ENCODE assay signal across 1 cellular context in genomic region chr3:51982838-51983577, GRCh38.
TF ChIP-seq lines count a peak whose summit lies in the region.

Gene ACY1 (plus strand): TSS chr3:51983535. CDS start chr3:51984065, 530 bp downstream.

TF ChIP-seq in HepG2, 621 proteins besides CTCF, POLR2A, EP300 and RAD21 (continued from another document and continues in another):
- no peak; the same call in 1 of the 2 replicates for TF ChIP-seq ZMAT5 (CRISPR knock-in tag; IDR thresholded peaks at IDR 0.05; ENCODE audit: borderline replicate concordance, low read depth)
- peak; percentile 57 for TF ChIP-seq KMT2B (CRISPR knock-in tag; IDR thresholded peaks at IDR 0.05)
- peak; percentile 36 for TF ChIP-seq MED8 (CRISPR knock-in tag; IDR thresholded peaks at IDR 0.05; ENCODE audit: insufficient replicate concordance)
- 0 out of 2 replicates have a peak, but pooled peaks have one; percentile 48 for TF ChIP-seq POLR2AphosphoS2 (IDR thresholded peaks at IDR 0.05; ENCODE audit: low read depth, low read length)
- TF ChIP-seq SMARCE1 (IDR thresholded peaks at IDR 0.05; ENCODE audit: borderline replicate concordance), result no peak
- 0 out of 2 replicates have a peak, but pooled peaks have one; percentile 45 for TF ChIP-seq HMGXB3 (CRISPR knock-in tag; IDR thresholded peaks at IDR 0.05; ENCODE audit: borderline replicate concordance)
- peak; percentile 90 for TF ChIP-seq SKIL (CRISPR knock-in tag; IDR thresholded peaks at IDR 0.05; ENCODE audit: borderline replicate concordance)
- TF ChIP-seq NFE2L2 (IDR thresholded peaks at IDR 0.05; ENCODE audit: low read length), result no peak
- TF ChIP-seq ZIK1 (CRISPR knock-in tag; IDR thresholded peaks at IDR 0.05; ENCODE audit: borderline replicate concordance, low read depth), result peak; percentile 90; the same call in 1 of the 2 replicates
- peak; percentile 75; the same call in 1 of the 2 replicates for TF ChIP-seq ZMYM2 (CRISPR knock-in tag; IDR thresholded peaks at IDR 0.05)
- no peak for TF ChIP-seq PAWR (CRISPR knock-in tag; IDR thresholded peaks at IDR 0.05; ENCODE audit: borderline replicate concordance)
- no peak for TF ChIP-seq ZNF446 (CRISPR knock-in tag; IDR thresholded peaks at IDR 0.05)
- TF ChIP-seq ZFY (CRISPR knock-in tag; IDR thresholded peaks at IDR 0.05), result peak; percentile 89
- peak; percentile 87; the same call in 1 of the 2 replicates for TF ChIP-seq ZNF138 (CRISPR knock-in tag; IDR thresholded peaks at IDR 0.05; ENCODE audit: low read depth)
- peak; percentile 95 for TF ChIP-seq ZNF747 (CRISPR knock-in tag; IDR thresholded peaks at IDR 0.05; ENCODE audit: borderline replicate concordance)
- peak; percentile 39 for TF ChIP-seq ZBTB26 (CRISPR knock-in tag; IDR thresholded peaks at IDR 0.05; ENCODE audit: borderline replicate concordance)
- no peak for TF ChIP-seq ATM (IDR thresholded peaks at IDR 0.05; ENCODE audit: borderline replicate concordance)
- TF ChIP-seq SNAPC2 (CRISPR knock-in tag; IDR thresholded peaks at IDR 0.05), result no peak; the same call in none of the 2 replicates
- 0 out of 2 replicates have a peak, but pooled peaks have one; percentile 1 for TF ChIP-seq MYNN (CRISPR knock-in tag; IDR thresholded peaks at IDR 0.05; ENCODE audit: low read depth)
- peak; percentile 98 for TF ChIP-seq KLF13 (CRISPR knock-in tag; IDR thresholded peaks at IDR 0.05)
- TF ChIP-seq ZBTB10 (CRISPR knock-in tag; IDR thresholded peaks at IDR 0.05; ENCODE audit: borderline replicate concordance), result peak; percentile 44; the same call in 1 of the 2 replicates
- TF ChIP-seq AKAP8 (CRISPR knock-in tag; IDR thresholded peaks at IDR 0.05), result no peak; the same call in 1 of the 2 replicates
- peak; percentile 78; the same call in 1 of the 2 replicates for TF ChIP-seq ZNF816 (CRISPR knock-in tag; IDR thresholded peaks at IDR 0.05; ENCODE audit: borderline replicate concordance)
- TF ChIP-seq ZNF354B (CRISPR knock-in tag; IDR thresholded peaks at IDR 0.05), result no peak
- peak; percentile 85 for TF ChIP-seq ZNF574 (CRISPR knock-in tag; IDR thresholded peaks at IDR 0.05)
- TF ChIP-seq ZNF337 (CRISPR knock-in tag; IDR thresholded peaks at IDR 0.05; ENCODE audit: borderline replicate concordance, low read depth), result no peak; the same call in 1 of the 2 replicates
- no peak for TF ChIP-seq RFX5 (IDR thresholded peaks at IDR 0.05; ENCODE audit: low read depth, low read length)
- TF ChIP-seq ZNF672 (CRISPR knock-in tag; IDR thresholded peaks at IDR 0.05), result no peak
- no peak for TF ChIP-seq FUBP1 (CRISPR knock-in tag; IDR thresholded peaks at IDR 0.05; ENCODE audit: borderline replicate concordance)
- no peak; the same call in 1 of the 2 replicates for TF ChIP-seq ONECUT2 (CRISPR knock-in tag; IDR thresholded peaks at IDR 0.05)
- TF ChIP-seq NR2F6 (IDR thresholded peaks at IDR 0.05), result peak; percentile 78
- TF ChIP-seq NR2F6 (CRISPR knock-in tag; IDR thresholded peaks at IDR 0.05), result peak; percentile 97
- no peak for TF ChIP-seq JDP2 (CRISPR knock-in tag; IDR thresholded peaks at IDR 0.05; ENCODE audit: borderline replicate concordance)
- TF ChIP-seq GLI4 (CRISPR knock-in tag; IDR thresholded peaks at IDR 0.05; ENCODE audit: borderline replicate concordance), result peak; percentile 59; the same call in 1 of the 2 replicates
- TF ChIP-seq MNT (IDR thresholded peaks at IDR 0.05), result peak; percentile 88
- TF ChIP-seq TCF7L2 (IDR thresholded peaks at IDR 0.05; ENCODE audit: low read depth, low read length), result no peak
- TF ChIP-seq ZNF124 (CRISPR knock-in tag; IDR thresholded peaks at IDR 0.05), result peak; percentile 81
- no peak for TF ChIP-seq ZKSCAN5 (CRISPR knock-in tag; IDR thresholded peaks at IDR 0.05)
- peak; percentile 96 for TF ChIP-seq GTF3A (CRISPR knock-in tag; conservative IDR thresholded peaks at IDR 0.05)
- peak; percentile 82 for TF ChIP-seq ATF7-NPFF (CRISPR knock-in tag; IDR thresholded peaks at IDR 0.05; ENCODE audit: low read depth)
- TF ChIP-seq GFI1 (CRISPR knock-in tag; IDR thresholded peaks at IDR 0.05; ENCODE audit: borderline replicate concordance), result no peak; the same call in 1 of the 2 replicates
- TF ChIP-seq ZNF589 (CRISPR knock-in tag; conservative IDR thresholded peaks at IDR 0.05), result peak; percentile 76; the same call in 1 of the 2 replicates
- TF ChIP-seq MTA1 (CRISPR knock-in tag; IDR thresholded peaks at IDR 0.05; ENCODE audit: borderline replicate concordance), result peak; percentile 82; the same call in 1 of the 2 replicates
- TF ChIP-seq ZNF761 (CRISPR knock-in tag; conservative IDR thresholded peaks at IDR 0.05), result peak; percentile 72; the same call in 1 of the 2 replicates
- TF ChIP-seq SATB2 (CRISPR knock-in tag; IDR thresholded peaks at IDR 0.05), result 0 out of 2 replicates have a peak, but pooled peaks have one; percentile 47
- TF ChIP-seq ZNF282 (IDR thresholded peaks at IDR 0.05; ENCODE audit: partially characterized antibody), result no peak
